In the genomic region with DNA sequence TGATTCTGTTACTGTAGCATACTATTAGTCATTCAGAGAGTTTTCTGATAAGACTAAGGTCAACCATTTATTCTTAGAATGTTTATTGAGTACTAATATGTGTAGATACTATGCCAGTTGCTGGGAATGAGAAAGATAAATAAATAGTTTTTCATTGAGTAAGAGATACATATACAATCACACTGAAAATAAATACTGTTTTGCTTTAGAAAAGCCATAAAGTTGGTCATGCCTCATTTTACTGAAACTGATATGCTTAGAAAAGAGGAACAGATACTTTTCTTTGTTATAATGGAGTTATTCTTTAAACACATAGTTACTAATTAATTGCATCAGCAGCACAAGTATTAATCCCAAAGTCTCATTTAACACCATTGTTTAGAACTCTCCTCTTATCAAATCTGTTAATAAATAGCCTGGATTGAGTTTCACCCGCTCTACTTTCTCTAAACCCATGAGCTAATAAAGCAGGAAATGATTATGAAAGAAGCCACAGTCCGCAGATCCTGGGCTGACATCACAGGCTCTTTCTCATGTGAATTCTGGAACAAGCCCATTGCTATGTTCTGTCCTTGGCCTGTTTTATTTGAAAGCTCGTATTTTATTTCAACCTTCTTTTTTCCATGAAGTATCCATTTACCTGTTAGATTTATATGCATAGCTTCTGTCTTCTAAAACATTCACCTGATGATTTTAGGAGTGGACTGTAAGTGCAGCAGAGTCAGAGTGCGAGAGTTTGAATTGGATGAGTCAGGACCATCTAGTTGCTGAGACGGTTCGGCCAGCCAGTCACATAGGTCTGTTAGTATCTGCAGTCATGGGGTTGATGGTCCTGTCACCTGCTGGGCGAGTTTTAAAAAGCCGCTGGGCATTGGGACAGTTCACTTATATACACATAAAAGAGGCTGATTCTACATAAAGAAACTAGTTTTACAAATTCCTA, we compare ENCODE assay signal across 8 cellular contexts. TPM values are rescaled to one million over a fixed set of nuclear protein-coding genes. Genes with fewer than 3 reads are reported as not detected.
A peak's percentile ranks its signal among the peaks of the same experiment; 100 is the strongest.
DNase-seq lines count a peak whose midpoint lies in the region; ATAC-seq and TF ChIP-seq lines count a peak whose summit lies in the region.

No MANE protein-coding gene starts in this region.

- peaks cover 21% of the 10 kb centered on the region for H3K4me1 Mint-ChIP-seq in mesothelial cell of epicardium

- H3K27me3 ChIP-seq in dorsolateral prefrontal cortex (no peaks in the 10 kb centered on the region), uterus (no peaks in the 10 kb centered on the region)

- peak overlapping the region; percentile 39 for H3K27ac Mint-ChIP-seq in mesothelial cell of epicardium

- H3K4me3 Mint-ChIP-seq in mesothelial cell of epicardium: no peak overlapping the region

- no peaks in the 10 kb centered on the region for H3K9me3 ChIP-seq in uterus

- intact Hi-C loops in dorsolateral prefrontal cortex (cut with DNase I) (loop anchor here (2.0 to 10.0 kb wide), 2 partner anchors 78 to 84 kb away; no protein-coding TSS in a partner anchor), uterus (cut with DNase I; ENCODE audit: low total_unique reads) (no loop called here)

- ATAC-seq in GM19438 (IDR thresholded peaks at IDR 0.05; ENCODE audit: low read depth, unreplicated experiment) (peak; percentile 92), HG03378 (IDR thresholded peaks at IDR 0.05; ENCODE audit: unreplicated experiment) (peak; percentile 92)

- peak overlapping the region in 4 of 59 donors; percentile 4 to 46 (median 12) for H3K4me3 ChIP-seq in dorsolateral prefrontal cortex
- no peak overlapping the region for H3K4me3 ChIP-seq in uterus

- peaks cover 27% of the 10 kb centered on the region for H3K36me3 Mint-ChIP-seq in mesothelial cell of epicardium

- H3K27ac ChIP-seq in dorsolateral prefrontal cortex (peak overlapping the region in 5 of 59 donors; percentile 4 to 74 (median 30)), uterus (no peak overlapping the region)

- peaks cover 7% of the 10 kb centered on the region for H3K9me3 Mint-ChIP-seq in mesothelial cell of epicardium

- TF ChIP-seq POLR2A in uterus (IDR thresholded peaks at IDR 0.05): no peak

- no peaks in the 10 kb centered on the region for H3K4me1 ChIP-seq in uterus

- no peaks in the 10 kb centered on the region for H3K36me3 ChIP-seq in uterus

- DNase-seq in Daoy (ENCODE audit: low read depth) (peak; percentile 24), RKO (ENCODE audit: low spot score) (peak; percentile 95), dorsolateral prefrontal cortex (peak in 7 of 10 donors; percentile 51 to 84 (median 68)), mesothelial cell of epicardium (ENCODE audit: low spot score in 2 of 2, unreplicated experiment in 2 of 2) (no peak), uterus (peak; percentile 35 to 64), HUDEP-2 (lab: John Stamatoyannopoulos, UW; ENCODE audit: unreplicated experiment in 76 of 76) (no peak)

- TF ChIP-seq CTCF in dorsolateral prefrontal cortex (IDR thresholded peaks at IDR 0.05 in 54 of 56, conservative IDR thresholded peaks at IDR 0.05 in 2 of 56; ENCODE audit: low read depth in 1 of 56, partially characterized antibody in 56 of 56) (peak in 40 of 56 donors; percentile 10 to 89 (median 57)), mesothelial cell of epicardium (IDR thresholded peaks at IDR 0.05; ENCODE audit: unreplicated experiment) (no peak), uterus (IDR thresholded peaks at IDR 0.05) (peak in 2 of 4 experiments; percentile 18 to 25)

- no peaks in the 10 kb centered on the region for H3K27me3 Mint-ChIP-seq in mesothelial cell of epicardium (ENCODE audit: low read depth)

RNA-seq across cellular contexts. Expression of a gene that starts 35.5 kb away (rescaled TPM):
- 0.74 and 1.2 TPM in 2 replicates for total RNA-seq in Daoy (2014; rRNA removed; shearing (Covaris generic))
- 10 to 100 TPM in 1 of 120 experiments, 1 to 10 TPM in 119; 1.9 to 10.5 (median 4.5) TPM for total RNA-seq in dorsolateral prefrontal cortex
- 4.1 to 5.0 TPM (median 4.9 TPM) in 3 replicates for total RNA-seq in mesothelial cell of epicardium
- total RNA-seq in uterus: 1 to 10 TPM; 5.1 to 9.0 (median 6.8) TPM

RNA-seq across cellular contexts. Expression of a gene that starts 59.0 kb away (rescaled TPM):
- total RNA-seq in Daoy (2014; rRNA removed; shearing (Covaris generic)): 2.5 TPM in 2 replicates
- 1 to 10 TPM; 2.2 to 6.7 (median 4.1) TPM for total RNA-seq in dorsolateral prefrontal cortex
- total RNA-seq in mesothelial cell of epicardium: 12.9 to 14.0 TPM (median 12.9 TPM) in 3 replicates
- total RNA-seq in uterus: 10 to 100 TPM in 2 of 4 donors, 1 to 10 TPM in 2; 2.6 to 15.2 (median 9.2) TPM

Comparison
In these comparisons a context has a peak if more than half of its experiments do, and no peak if none do; other contexts are left out.
1. DNase-seq: peak in Daoy (single experiment), RKO (single experiment), dorsolateral prefrontal cortex (7 of 10) and uterus (2 of 2); none in mesothelial cell of epicardium (0 of 2) and HUDEP-2 (0 of 76).